11 cellular contexts compared by ENCODE assay signal in genomic region chr4:165384608-165385007, GRCh38. TPM values are rescaled to one million over a fixed set of nuclear protein-coding genes. Genes with fewer than 3 reads are reported as not detected.
DNase-seq lines count a peak whose midpoint lies in the region; ATAC-seq and TF ChIP-seq lines count a peak whose summit lies in the region.
"Had no signal": no experiment of that assay in that cellular context is flagged by ENCODE, and none has a peak within 500 bp of the region (broad histone marks: within the 10 kb centered on the region; RNA-seq: fewer than 3 reads in every experiment).

No MANE protein-coding gene starts in this region.

- H3K4me1 Mint-ChIP-seq in activated T-cell treated with anti-CD3 and anti-CD28 coated beads, Interleukin-2, amount 50 U/mL, for 24 hours (ENCODE audit: low read depth): peaks cover 1% of the 10 kb centered on the region
- H3K4me1 Mint-ChIP-seq: central memory CD8-positive, alpha-beta T cell had no signal

- no peak for TF ChIP-seq EP300 in tibial nerve (IDR thresholded peaks at IDR 0.05)

- no peak overlapping the region for H3K27ac Mint-ChIP-seq in activated T-cell treated with anti-CD3 and anti-CD28 coated beads, Interleukin-2, amount 50 U/mL, for 24 hours
- H3K27ac Mint-ChIP-seq: immature natural killer cell had no signal

- H3K27ac ChIP-seq in Karpas-422 (ENCODE audit: low read length) (no peak overlapping the region), prostate gland (peak overlapping the region; percentile 34 to 93), tibial nerve (peak overlapping the region in 1 of 4 donors; percentile 44)
- H3K27ac ChIP-seq: pancreas had no signal

- H3K36me3 Mint-ChIP-seq in activated T-cell treated with anti-CD3 and anti-CD28 coated beads, Interleukin-2, amount 50 U/mL, for 24 hours (ENCODE audit: low read depth): no peaks in the 10 kb centered on the region
- H3K36me3 Mint-ChIP-seq: immature natural killer cell had no signal

- no peaks in the 10 kb centered on the region for H3K27me3 ChIP-seq in Karpas-422 (ENCODE audit: low read length)
- no peaks in the 10 kb centered on the region for H3K27me3 ChIP-seq in prostate gland (replicated peaks; ENCODE audit: insufficient read depth)
- H3K27me3 ChIP-seq in HAP-1 (ENCODE audit: low read depth): no peaks in the 10 kb centered on the region; the same call in 1 of the 2 replicates
- H3K27me3 ChIP-seq in tibial nerve: no peaks in the 10 kb centered on the region
- H3K27me3 ChIP-seq: pancreas had no signal

- H3K36me3 ChIP-seq in Karpas-422 (ENCODE audit: insufficient read depth, low read length) (no peaks in the 10 kb centered on the region), prostate gland (no peaks in the 10 kb centered on the region), HAP-1 (replicated peaks) (no peaks in the 10 kb centered on the region), tibial nerve (no peaks in the 10 kb centered on the region)
- H3K36me3 ChIP-seq: pancreas had no signal

- intact Hi-C loops in prostate gland (cut with DNase I): no loop called here

- H3K9ac ChIP-seq in Karpas-422 (ENCODE audit: low read length): no peak overlapping the region

- H4K20me1 ChIP-seq in Karpas-422 (ENCODE audit: insufficient read depth, low read depth, low read length): no peaks in the 10 kb centered on the region

- H3K4me3 ChIP-seq in Karpas-422 (ENCODE audit: low read length) (no peak overlapping the region), choroid plexus epithelial cell (ENCODE audit: low read depth, low read length) (no peak overlapping the region), prostate gland (no peak overlapping the region), HAP-1 (no peak overlapping the region), tibial nerve (no peak overlapping the region)
- H3K4me3 ChIP-seq: pancreas had no signal

- H3K4me2 ChIP-seq in Karpas-422 (ENCODE audit: low read depth, low read length, poor library complexity, severe bottlenecking): no peak overlapping the region

- TF ChIP-seq POLR2A in prostate gland (IDR thresholded peaks at IDR 0.05) (no peak), tibial nerve (IDR thresholded peaks at IDR 0.05) (no peak)

- H3K9me3 ChIP-seq in Karpas-422 (ENCODE audit: low read length) (no peaks in the 10 kb centered on the region), prostate gland (no peaks in the 10 kb centered on the region), HAP-1 (no peaks in the 10 kb centered on the region), tibial nerve (no peaks in the 10 kb centered on the region)
- H3K9me3 ChIP-seq: pancreas had no signal

- peaks cover 65% of the 10 kb centered on the region for H3K27me3 Mint-ChIP-seq in activated T-cell treated with anti-CD3 and anti-CD28 coated beads, Interleukin-2, amount 50 U/mL, for 24 hours

- H3K4me1 ChIP-seq in Karpas-422 (ENCODE audit: low read length) (no peaks in the 10 kb centered on the region), prostate gland (replicated peaks) (no peaks in the 10 kb centered on the region), HAP-1 (no peaks in the 10 kb centered on the region; the same call in 1 of the 2 replicates), tibial nerve (peaks cover 0 to 14% (median 0%) of the 10 kb centered on the region in 4 donors)

- no peaks in the 10 kb centered on the region for H3K9me3 Mint-ChIP-seq in activated T-cell treated with anti-CD3 and anti-CD28 coated beads, Interleukin-2, amount 50 U/mL, for 24 hours
- H3K9me3 Mint-ChIP-seq: central memory CD8-positive, alpha-beta T cell had no signal

- DNase-seq in Karpas-422 (peak; percentile 57), NCI-H524 treated with DMSO at 0.1 percent for 48 hours (lab: John Stamatoyannopoulos, UW) (peak; percentile 63), choroid plexus epithelial cell (ENCODE audit: low read depth) (peak; percentile 75), prostate gland (ENCODE audit: low spot score) (no peak), HAP-1 (ENCODE audit: low spot score in 2 of 2) (no peak), tibial nerve (ENCODE audit: low spot score in 2 of 2) (no peak)
- no peak for DNase-seq in activated T-cell treated with anti-CD3 and anti-CD28 coated beads, Interleukin-2, amount 50 U/mL, for 24 hours
- DNase-seq: immature natural killer cell, pancreas had no signal

- no peaks in the 10 kb centered on the region for H3K79me2 ChIP-seq in Karpas-422 (ENCODE audit: low read length)

- no peaks in the 10 kb centered on the region for H3K9me2 ChIP-seq in Karpas-422 (replicated peaks; ENCODE audit: insufficient read depth, low read length)

- no peak for ATAC-seq in HG02610 (IDR thresholded peaks at IDR 0.05; ENCODE audit: unreplicated experiment)

- TF ChIP-seq CTCF in choroid plexus epithelial cell (conservative IDR thresholded peaks at IDR 0.05; ENCODE audit: low read depth, low read length) (peak; percentile 11), prostate gland (IDR thresholded peaks at IDR 0.05) (no peak), tibial nerve (IDR thresholded peaks at IDR 0.05) (no peak)

- in situ Hi-C loops in HAP-1 (cut with MboI; ENCODE audit: low sequenced_read_pairs): no loop called here

- H3K4me3 Mint-ChIP-seq in activated T-cell treated with anti-CD3 and anti-CD28 coated beads, Interleukin-2, amount 50 U/mL, for 24 hours: no peak overlapping the region
- H3K4me3 Mint-ChIP-seq: central memory CD8-positive, alpha-beta T cell; immature natural killer cell had no signal

- no peak overlapping the region for H2AFZ ChIP-seq in Karpas-422 (ENCODE audit: low read length)

RNA-seq across cellular contexts. Expression of gene CPE, which starts 5.8 kb away (rescaled TPM):
- total RNA-seq in Karpas-422 (2014; rRNA removed; shearing (Covaris generic); ENCODE audit: low replicate concordance): not detected in 2 replicates
- total RNA-seq in prostate gland (100 to 1,000 TPM; 717 to 885 TPM), tibial nerve (100 to 1,000 TPM in 3 of 4 donors, 10 to 100 TPM in 1; 82.8 to 136 (median 113) TPM)

RNA-seq across cellular contexts. Expression of gene MSMO1, which starts 57.1 kb away (rescaled TPM):
- total RNA-seq in Karpas-422 (2014; rRNA removed; shearing (Covaris generic); ENCODE audit: low replicate concordance): 158 and 345 TPM in 2 replicates
- 10 to 100 TPM; 45.0 to 76.9 TPM for total RNA-seq in prostate gland
- total RNA-seq in tibial nerve: 10 to 100 TPM; 18.6 to 58.3 (median 44.8) TPM

Comparison
In these comparisons a context has a peak if more than half of its experiments do, and no peak if none do; other contexts are left out.
1. DNase-seq: peak in Karpas-422 (single experiment), NCI-H524 treated with DMSO at 0.1 percent for 48 hours (single experiment) and choroid plexus epithelial cell (single experiment); none in prostate gland (single experiment), activated T-cell treated with anti-CD3 and anti-CD28 coated beads, Interleukin-2, amount 50 U/mL, for 24 hours (single experiment), HAP-1 (0 of 2) and tibial nerve (0 of 2).
2. RNA of gene CPE, which starts 5.8 kb away (total RNA-seq): 717 to 885 TPM in prostate gland and 82.8 to 136 TPM in tibial nerve; not detected in Karpas-422; every median in the first group is over 10 times any median in the second.